Comparison of ENCODE assay signal across 1 cellular context in genomic region chr11:64568584-64569140, GRCh38.
TF ChIP-seq lines count a peak whose summit lies in the region.

No MANE protein-coding gene starts in this region.

TF ChIP-seq in GM23338, 12 proteins besides CTCF, POLR2A, EP300 and RAD21 (continued from another document):
- TF ChIP-seq ZNF462 (CRISPR knock-in tag; IDR thresholded peaks at IDR 0.05): no peak
- TF ChIP-seq EZH2 (IDR thresholded peaks at IDR 0.05; ENCODE audit: low read depth, unreplicated experiment): no peak
- TF ChIP-seq STAT1 (IDR thresholded peaks at IDR 0.05; ENCODE audit: unreplicated experiment): no peak
- TF ChIP-seq ZNF114 (CRISPR knock-in tag; IDR thresholded peaks at IDR 0.05): no peak
- no peak for TF ChIP-seq ZNF331 (CRISPR knock-in tag; IDR thresholded peaks at IDR 0.05; ENCODE audit: low read depth)
- no peak for TF ChIP-seq CREB1 (CRISPR knock-in tag; IDR thresholded peaks at IDR 0.05; ENCODE audit: low read depth)
- no peak for TF ChIP-seq NANOG (IDR thresholded peaks at IDR 0.05; ENCODE audit: borderline replicate concordance)
- TF ChIP-seq JUNB (IDR thresholded peaks at IDR 0.05; ENCODE audit: unreplicated experiment): no peak
